In genomic region chr11:75272821-75273301, GRCh38 we compare ENCODE assay signal across 1 cellular context.
TF ChIP-seq lines count a peak whose summit lies in the region.

No MANE protein-coding gene starts in this region.

TF ChIP-seq in IMR-90, 13 proteins besides CTCF, POLR2A, EP300 and RAD21 (continued from another document):
- TF ChIP-seq, protein P1, sequence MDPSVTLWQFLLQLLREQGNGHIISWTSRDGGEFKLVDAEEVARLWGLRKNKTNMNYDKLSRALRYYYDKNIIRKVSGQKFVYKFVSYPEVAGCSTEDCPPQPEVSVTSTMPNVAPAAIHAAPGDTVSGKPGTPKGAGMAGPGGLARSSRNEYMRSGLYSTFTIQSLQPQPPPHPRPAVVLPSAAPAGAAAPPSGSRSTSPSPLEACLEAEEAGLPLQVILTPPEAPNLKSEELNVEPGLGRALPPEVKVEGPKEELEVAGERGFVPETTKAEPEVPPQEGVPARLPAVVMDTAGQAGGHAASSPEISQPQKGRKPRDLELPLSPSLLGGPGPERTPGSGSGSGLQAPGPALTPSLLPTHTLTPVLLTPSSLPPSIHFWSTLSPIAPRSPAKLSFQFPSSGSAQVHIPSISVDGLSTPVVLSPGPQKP (IDR thresholded peaks at IDR 0.05; ENCODE audit: borderline replicate concordance, low read depth, low read length), result no peak
TF ChIP-seq in IMR-90: peak in this region for 0.
